8 cellular contexts compared by ENCODE assay signal in the genomic region with DNA sequence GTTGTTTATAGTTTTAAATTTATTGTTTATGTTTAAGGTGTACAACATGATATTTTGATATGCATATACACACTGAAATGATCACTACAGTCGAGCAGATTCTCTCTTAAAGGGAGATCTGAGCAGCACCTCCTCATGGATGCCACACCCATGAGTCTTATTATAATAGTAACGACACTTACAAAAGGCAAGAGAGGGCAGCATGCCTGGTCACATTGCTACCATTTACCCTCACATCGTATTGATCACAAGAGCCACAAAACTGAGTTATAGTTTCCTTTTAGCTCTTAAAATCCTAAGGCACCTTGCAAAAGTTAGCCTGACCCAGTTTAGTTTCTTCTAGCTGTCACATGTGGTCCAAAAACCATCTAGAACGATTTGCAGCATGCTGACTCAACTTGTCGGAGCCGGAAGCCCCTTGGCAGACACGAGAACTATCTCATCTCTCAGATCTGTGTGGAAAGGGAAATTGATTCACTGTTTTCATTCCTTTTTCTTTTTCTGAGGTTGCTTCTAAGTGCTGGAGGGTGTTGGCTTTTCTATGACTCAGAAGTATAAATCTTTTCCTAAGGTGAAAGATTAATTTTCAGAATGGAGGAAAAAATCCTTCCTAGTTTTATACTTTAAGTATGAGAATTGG.
DNase-seq lines count a peak whose midpoint lies in the region; ATAC-seq and TF ChIP-seq lines count a peak whose summit lies in the region.

No MANE protein-coding gene starts in this region.

- H3K23ac ChIP-seq in mesenchymal stem cell (ENCODE audit: low read length in 2 of 2): no peak overlapping the region

- peak overlapping the region; percentile 46 for H3K27ac Mint-ChIP-seq in MCF 10A (ENCODE audit: low read depth, unreplicated experiment)
- peak overlapping the region; percentile 85 for H3K27ac Mint-ChIP-seq in stimulated activated effector memory CD8-positive, alpha-beta T cell treated with anti-CD3 and anti-CD28 coated beads, Interleukin-12 subunit alpha, Interleukin-12 subunit beta, amount 100 ng/mL, for 72 hours

- H3K4me1 Mint-ChIP-seq in MCF 10A (ENCODE audit: insufficient read depth, unreplicated experiment): peaks cover 79% of the 10 kb centered on the region
- peaks cover 85% of the 10 kb centered on the region for H3K4me1 Mint-ChIP-seq in stimulated activated effector memory CD8-positive, alpha-beta T cell treated with anti-CD3 and anti-CD28 coated beads, Interleukin-12 subunit alpha, Interleukin-12 subunit beta, amount 100 ng/mL, for 72 hours

- H2BK5ac ChIP-seq in mesenchymal stem cell (ENCODE audit: low read depth, low read length, poor library complexity, severe bottlenecking): no peak overlapping the region

- peak overlapping the region; percentile 61 to 70 for H3K18ac ChIP-seq in mesenchymal stem cell (ENCODE audit: low read depth in 1 of 2, low read length in 2 of 2)

- CTCF ChIA-PET in MCF 10A (lab: Yijun Ruan, JAX): interaction anchor here (1.2 to 1.3 kb wide), 3 partner anchors 47 to 204 kb away, joined by 3 to 4 read pairs (median 3); no protein-coding TSS in a partner anchor

- H3K27me3 Mint-ChIP-seq in MCF 10A (ENCODE audit: insufficient read depth, unreplicated experiment): no peaks in the 10 kb centered on the region

- DNase-seq in CD1c-positive myeloid dendritic cell (ENCODE audit: extremely low spot score): peak; percentile 66
- DNase-seq in UCSD-AML1 (lab: John Stamatoyannopoulos, UW; ENCODE audit: unreplicated experiment): peak; percentile 22
- DNase-seq in MCF 10A (ENCODE audit: unreplicated experiment): peak; percentile 91
- peak; percentile 91 for DNase-seq in mesenchymal stem cell
- peak; percentile 30 to 77 for DNase-seq in stimulated activated effector memory CD8-positive, alpha-beta T cell treated with anti-CD3 and anti-CD28 coated beads, Interleukin-12 subunit alpha, Interleukin-12 subunit beta, amount 100 ng/mL, for 72 hours (ENCODE audit: low spot score in 2 of 2)
- DNase-seq in DMS 273 treated with DMSO at 0.1 percent for 48 hours (lab: John Stamatoyannopoulos, UW): no peak

- no peak overlapping the region for H2BK120ac ChIP-seq in mesenchymal stem cell (ENCODE audit: low read depth, low read length)

- no peak overlapping the region for H3K14ac ChIP-seq in mesenchymal stem cell (ENCODE audit: low read length in 2 of 2)

- peak overlapping the region in 1 of 2 experiments; percentile 47 for H3K4ac ChIP-seq in mesenchymal stem cell (ENCODE audit: low read depth in 1 of 2, low read length in 2 of 2)

- H3K27ac ChIP-seq in mesenchymal stem cell (ENCODE audit: low read length, poor library complexity, severe bottlenecking): peak overlapping the region; percentile 92

- H3K36me3 ChIP-seq in mesenchymal stem cell (ENCODE audit: control insufficient read depth in 1 of 2, insufficient read depth in 2 of 2, low read depth in 1 of 2, low read length in 2 of 2): no peaks in the 10 kb centered on the region

- no peak for TF ChIP-seq CTCF in MCF 10A (IDR thresholded peaks at IDR 0.05; ENCODE audit: unreplicated experiment)

- H3K4me3 Mint-ChIP-seq in MCF 10A (ENCODE audit: unreplicated experiment): peak overlapping the region; percentile 29
- peak overlapping the region; percentile 69 for H3K4me3 Mint-ChIP-seq in stimulated activated effector memory CD8-positive, alpha-beta T cell treated with anti-CD3 and anti-CD28 coated beads, Interleukin-12 subunit alpha, Interleukin-12 subunit beta, amount 100 ng/mL, for 72 hours

- H3K36me3 Mint-ChIP-seq in MCF 10A (ENCODE audit: insufficient read depth, unreplicated experiment): no peaks in the 10 kb centered on the region
- no peaks in the 10 kb centered on the region for H3K36me3 Mint-ChIP-seq in stimulated activated effector memory CD8-positive, alpha-beta T cell treated with anti-CD3 and anti-CD28 coated beads, Interleukin-12 subunit alpha, Interleukin-12 subunit beta, amount 100 ng/mL, for 72 hours

- peaks cover 11% of the 10 kb centered on the region for H3K4me1 ChIP-seq in mesenchymal stem cell (ENCODE audit: control insufficient read depth, insufficient read depth, low read depth, low read length)

- intact Hi-C loops in MCF 10A (cut with micrococcal nuclease): loop anchor here (5.0 kb wide), 1 partner anchor 86 kb away; the partner anchor contains the start of gene CDC42EP3

- WGBS in mesenchymal stem cell: 5% methylated on average over 7 of the region's 7 CpGs

- H3K9me3 ChIP-seq in mesenchymal stem cell (ENCODE audit: control insufficient read depth, low read length): no peaks in the 10 kb centered on the region

- H3K4me2 ChIP-seq in mesenchymal stem cell (ENCODE audit: low read length, poor library complexity, severe bottlenecking): peak overlapping the region; percentile 31

- BruUV-seq in MCF 10A (replicated peaks; lab: Mats Ljungman, UMichigan): no TSS peak

- POLR2A ChIA-PET in MCF 10A (lab: Yijun Ruan, JAX): interaction anchor here (0.6 to 5.7 kb wide), 19 partner anchors 12 to 210 kb away, joined by 3 to 35 read pairs (median 3); no protein-coding TSS in a partner anchor

- H2BK15ac ChIP-seq in mesenchymal stem cell (ENCODE audit: low read depth, poor library complexity, severe bottlenecking): no peak overlapping the region

- peak overlapping the region; percentile 64 for H4K91ac ChIP-seq in mesenchymal stem cell (ENCODE audit: low read length)

- ATAC-seq in HG03060 (IDR thresholded peaks at IDR 0.05; ENCODE audit: low read depth, unreplicated experiment): peak; percentile 29
- peak; percentile 86 for ATAC-seq in stimulated activated effector memory CD8-positive, alpha-beta T cell treated with anti-CD3 and anti-CD28 coated beads, Interleukin-12 subunit alpha, Interleukin-12 subunit beta, amount 100 ng/mL, for 72 hours
- no peak for ATAC-seq in HG03520 (IDR thresholded peaks at IDR 0.05; ENCODE audit: unreplicated experiment)

- H3K9ac ChIP-seq in mesenchymal stem cell (ENCODE audit: low read length): peak overlapping the region; percentile 41

- H3K79me1 ChIP-seq in mesenchymal stem cell (replicated peaks; ENCODE audit: low read length, poor library complexity, severe bottlenecking): no peaks in the 10 kb centered on the region

- no peaks in the 10 kb centered on the region for H3K9me3 Mint-ChIP-seq in MCF 10A (ENCODE audit: unreplicated experiment)
- no peaks in the 10 kb centered on the region for H3K9me3 Mint-ChIP-seq in stimulated activated effector memory CD8-positive, alpha-beta T cell treated with anti-CD3 and anti-CD28 coated beads, Interleukin-12 subunit alpha, Interleukin-12 subunit beta, amount 100 ng/mL, for 72 hours

- peak overlapping the region; percentile 7 for H2AK5ac ChIP-seq in mesenchymal stem cell (ENCODE audit: low read length, severe bottlenecking)

- no peak overlapping the region for H2AFZ ChIP-seq in mesenchymal stem cell (ENCODE audit: low read depth, low read length)

- peak overlapping the region in 1 of 2 experiments; percentile 33 for H2BK12ac ChIP-seq in mesenchymal stem cell (ENCODE audit: low read length in 2 of 2)

- H3K27me3 ChIP-seq in mesenchymal stem cell (ENCODE audit: control insufficient read depth in 1 of 2, insufficient read depth in 1 of 2, low read length in 2 of 2): no peaks in the 10 kb centered on the region

- peak overlapping the region; percentile 61 for H4K8ac ChIP-seq in mesenchymal stem cell (ENCODE audit: low read length)

- no peak overlapping the region for H3K4me3 ChIP-seq in mesenchymal stem cell (ENCODE audit: insufficient read depth in 1 of 2, low read depth in 1 of 2, low read length in 2 of 2)
